Comparison of ENCODE assay signal across 25 cellular contexts in genomic region chr3:89098173-89098572, GRCh38.
"Had no signal": no experiment of that assay in that cellular context is flagged by ENCODE, and none has a peak within 500 bp of the region (broad histone marks: within the 10 kb centered on the region; RNA-seq: fewer than 3 reads in every experiment).

No MANE protein-coding gene starts in this region.

- H3K9me3 ChIP-seq: colonic mucosa, gastrocnemius medialis, ovary, prostate gland, thoracic aorta, uterus had no signal

- DNase-seq: activated CD4-positive, alpha-beta T cell treated with anti-CD3 and anti-CD28 coated beads, Interleukin-2, amount 10 ng/mL, durations not matched to agents 7 days and 5 days; activated CD4-positive, CD25-positive, alpha-beta regulatory T cell treated with anti-CD3 and anti-CD28 coated beads, Interleukin-2, amount 50 U/mL, for 72 hours; activated CD8-positive, alpha-beta T cell treated with anti-CD3 and anti-CD28 coated beads for 36 hours; activated gamma-delta T cell treated with Interleukin-2 at 50 U/mL for 16 hours; activated naive CD4-positive, alpha-beta T cell treated with anti-CD3 and anti-CD28 coated beads, Interleukin-2, amount 50 U/mL, for 16 hours; activated T-cell treated with anti-CD3 and anti-CD28 coated beads, Interleukin-2, amount 50 U/mL, for 4 hours; colonic mucosa; effector CD8-positive, alpha-beta T cell; gastrocnemius medialis; glutamatergic neuron; left cardiac atrium; left ventricle myocardium superior; naive B cell; ovary; retina; small intestine; stimulated activated CD4-positive, alpha-beta T cell treated with anti-CD3 and anti-CD28 coated beads, Interleukin-4, amount 100 ng/mL, for 24 hours; T-helper 17 cell; trophoblast cell; uterus had no signal

- FAIRE-seq: endometrium, islet of Langerhans, small intestine had no signal

- H3K36me3 ChIP-seq: colonic mucosa, gastrocnemius medialis, ovary, prostate gland, thoracic aorta, uterus had no signal

- H3K27me3 ChIP-seq: colonic mucosa, gastrocnemius medialis, ovary, uterus had no signal

- ATAC-seq: activated T-helper 17 cell treated with anti-CD3 and anti-CD28 coated beads, Interleukin-2, amount 50 U/mL, for 72 hours; gastrocnemius medialis had no signal

- H3K4me3 ChIP-seq: colonic mucosa, gastrocnemius medialis, ovary, prostate gland, thoracic aorta, uterus had no signal

- H3K4me1 ChIP-seq: colonic mucosa, gastrocnemius medialis, prostate gland, uterus had no signal

- H3K27ac ChIP-seq: colonic mucosa, gastrocnemius medialis, ovary, prostate gland, thoracic aorta, uterus had no signal
